ENCODE assay signal across 14 cellular contexts in the genomic region with DNA sequence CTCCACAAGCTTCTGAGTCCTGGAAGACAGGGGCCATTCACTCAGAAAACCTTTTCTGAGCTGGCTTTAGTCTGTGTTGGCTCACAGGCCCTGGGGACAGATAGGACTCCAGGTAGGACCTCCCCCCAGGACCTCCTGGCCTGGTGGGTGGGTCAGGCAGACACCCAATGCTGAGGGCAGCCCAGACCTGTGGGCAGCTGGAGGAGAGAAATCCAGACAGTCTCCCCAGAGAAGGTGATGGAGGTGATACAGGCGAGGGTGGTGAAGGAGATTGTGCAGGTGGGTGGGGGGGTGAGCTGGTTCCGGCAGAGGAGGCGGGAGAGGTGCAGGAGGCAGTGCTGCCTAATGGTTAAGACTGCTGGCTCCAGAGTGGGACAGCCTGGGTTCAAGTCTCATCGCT. TPM values are rescaled to one million over a fixed set of nuclear protein-coding genes. Genes with fewer than 3 reads are reported as not detected.
DNase-seq lines count a peak whose midpoint lies in the region; ATAC-seq and TF ChIP-seq lines count a peak whose summit lies in the region.
"Had no signal": no experiment of that assay in that cellular context is flagged by ENCODE, and none has a peak within 500 bp of the region (broad histone marks: within the 10 kb centered on the region; RNA-seq: fewer than 3 reads in every experiment).

No MANE protein-coding gene starts in this region.

- peaks cover 0 to 11% of the 10 kb centered on the region in 2 donors for H3K4me1 ChIP-seq in adrenal gland (replicated peaks in 1 of 2)
- H3K4me1 ChIP-seq in tibial artery = peaks cover 4 to 84% (median 68%) of the 10 kb centered on the region in 4 donors

- intact Hi-C loops in adrenal gland (cut with DNase I) = no loop called here
- intact Hi-C loops in tibial artery (cut with DNase I; ENCODE audit: low total_unique reads) = loop anchor here (5.0 kb wide), 1 partner anchor 33 kb away; no protein-coding TSS in a partner anchor

- no peaks in the 10 kb centered on the region for H3K4me1 Mint-ChIP-seq in glutamatergic neuron (ENCODE audit: low read depth, unreplicated experiment)
- peaks cover 58% of the 10 kb centered on the region for H3K4me1 Mint-ChIP-seq in nephron progenitor cell

- WGBS in adrenal gland, 4 donors = 85 to 95% (median 93%) methylated on average over 4 of the region's 4 CpGs

- in situ Hi-C loops in GM13976 (cut with MboI; ENCODE audit: low sequenced_read_pairs, unreplicated experiment) = no loop called here

- H3K27me3 Mint-ChIP-seq in glutamatergic neuron (ENCODE audit: unreplicated experiment) (peaks cover 3% of the 10 kb centered on the region), nephron progenitor cell (ENCODE audit: low read depth, poor library complexity) (peaks cover 3% of the 10 kb centered on the region)

- no peak for TF ChIP-seq POLR2A in adrenal gland (IDR thresholded peaks at IDR 0.05)

- H3K36me3 ChIP-seq in adrenal gland (replicated peaks in 1 of 2) = peaks cover 0 to 14% of the 10 kb centered on the region in 2 donors
- peaks cover 12 to 23% (median 16%) of the 10 kb centered on the region in 3 donors for H3K36me3 ChIP-seq in tibial artery

- TF ChIP-seq CTCF in adrenal gland (IDR thresholded peaks at IDR 0.05) (no peak), glutamatergic neuron (IDR thresholded peaks at IDR 0.05; ENCODE audit: partially characterized antibody, unreplicated experiment) (no peak), nephron progenitor cell (IDR thresholded peaks at IDR 0.05) (no peak), tibial artery (IDR thresholded peaks at IDR 0.05) (no peak), GM13976 (IDR thresholded peaks at IDR 0.05; ENCODE audit: borderline replicate concordance, control extremely low read depth, extremely low read depth, insufficient read depth, missing control alignments) (no peak)

- no peak overlapping the region for H3K4me3 ChIP-seq in adrenal gland
- H3K4me3 ChIP-seq in tibial artery = no peak overlapping the region
- H3K4me3 ChIP-seq: GM12878, SK-N-MC had no signal

- no peak for ATAC-seq in HG03442 (IDR thresholded peaks at IDR 0.05; ENCODE audit: unreplicated experiment)
- ATAC-seq: GM12878 had no signal

- peaks cover 4% of the 10 kb centered on the region for H3K9me3 Mint-ChIP-seq in glutamatergic neuron (ENCODE audit: unreplicated experiment)
- H3K9me3 Mint-ChIP-seq in nephron progenitor cell = peaks cover 7% of the 10 kb centered on the region

- DNase-seq in adrenal gland (peak in 2 of 7 donors; percentile 15 to 45), glutamatergic neuron (peak; percentile 4), nephron progenitor cell (no peak), tibial artery (peak in 1 of 2 donors; percentile 19), SW480 (ENCODE audit: low spot score) (no peak), GM13976 (ENCODE audit: low spot score) (no peak)
- DNase-seq: activated CD8-positive, alpha-beta memory T cell treated with anti-CD3 and anti-CD28 coated beads, Interleukin-2, amount 50 U/mL, for 4 hours; amniotic stem cell; NCI-H2107; stimulated activated CD4-positive, alpha-beta T cell treated with anti-CD3 and anti-CD28 coated beads, Interleukin-2, amount 100 ng/mL, for 24 hours had no signal

- H3K27ac Mint-ChIP-seq in glutamatergic neuron (ENCODE audit: unreplicated experiment) (no peak overlapping the region), nephron progenitor cell (peak overlapping the region; percentile 87)

- peak overlapping the region in 3 of 5 donors; percentile 20 to 86 (median 28) for H3K27ac ChIP-seq in adrenal gland
- peak overlapping the region; percentile 80 to 91 for H3K27ac ChIP-seq in tibial artery
- H3K27ac ChIP-seq: C4-2B, SK-N-MC had no signal

- H3K4me3 Mint-ChIP-seq in glutamatergic neuron (ENCODE audit: unreplicated experiment) (no peak overlapping the region), nephron progenitor cell (no peak overlapping the region)

- no peaks in the 10 kb centered on the region for H3K27me3 ChIP-seq in adrenal gland
- no peaks in the 10 kb centered on the region for H3K27me3 ChIP-seq in tibial artery

- H3K36me3 Mint-ChIP-seq in glutamatergic neuron (ENCODE audit: unreplicated experiment) (no peaks in the 10 kb centered on the region), nephron progenitor cell (ENCODE audit: low read depth) (no peaks in the 10 kb centered on the region)

- H3K9me3 ChIP-seq in adrenal gland (replicated peaks in 1 of 3) (no peaks in the 10 kb centered on the region), tibial artery (no peaks in the 10 kb centered on the region)

RNA-seq across cellular contexts. Expression of gene LRRC32, which starts 15.6 kb away (rescaled TPM):
- 100 to 1,000 TPM in 3 of 8 donors, 10 to 100 TPM in 5; 67.8 to 153 (median 92.6) TPM for total RNA-seq in adrenal gland
- polyA plus RNA-seq in adrenal gland = 100 to 1,000 TPM in 2 of 3 donors, 10 to 100 TPM in 1; 63.7 to 389 (median 302) TPM
- total RNA-seq in glutamatergic neuron (ENCODE audit: unreplicated experiment) = 0.39 TPM

Comparison
In these comparisons a context has a peak if more than half of its experiments do, and no peak if none do; other contexts are left out.
1. RNA of gene LRRC32, which starts 15.6 kb away (total RNA-seq): 67.8 to 153 TPM in adrenal gland; 0.39 TPM in glutamatergic neuron (single experiment); every median in the first group is over 10 times any median in the second.